In genomic region chr5:172641359-172642045, GRCh38 we compare ENCODE assay signal across 7 cellular contexts. TPM values are rescaled to one million over a fixed set of nuclear protein-coding genes. Genes with fewer than 3 reads are reported as not detected.
A peak's percentile ranks its signal among the peaks of the same experiment; 100 is the strongest.
DNase-seq lines count a peak whose midpoint lies in the region; ATAC-seq and TF ChIP-seq lines count a peak whose summit lies in the region.

No MANE protein-coding gene starts in this region.

- ATAC-seq in GM21360 (IDR thresholded peaks at IDR 0.05; ENCODE audit: unreplicated experiment) (peak; percentile 35), HG02973 (IDR thresholded peaks at IDR 0.05; ENCODE audit: unreplicated experiment) (no peak)

- H3K79me2 ChIP-seq in Loucy (ENCODE audit: insufficient read depth, low read length), result peaks cover 42% of the 10 kb centered on the region

- H3K9me3 ChIP-seq in Loucy (ENCODE audit: insufficient read depth, low read depth, low read length) (no peaks in the 10 kb centered on the region), mucosa of stomach (ENCODE audit: control insufficient read depth, low read length) (no peaks in the 10 kb centered on the region)

- H3K27me3 ChIP-seq in Loucy (ENCODE audit: insufficient read depth, low read length, poor library complexity, severe bottlenecking) (no peaks in the 10 kb centered on the region), dorsolateral prefrontal cortex (peaks cover 0 to 5% (median 0%) of the 10 kb centered on the region in 45 donors), mucosa of stomach (ENCODE audit: control insufficient read depth, insufficient read depth, low read length) (no peaks in the 10 kb centered on the region)

- intact Hi-C loops in dorsolateral prefrontal cortex (cut with DNase I), result loop anchor here (2.0 to 10.0 kb wide), 4 partner anchors 17 to 164 kb away; no protein-coding TSS in a partner anchor

- H3K9ac ChIP-seq in Loucy (ENCODE audit: low read depth, low read length, poor library complexity, severe bottlenecking) (peak overlapping the region; percentile 91), mucosa of stomach (ENCODE audit: low read length) (peak overlapping the region; percentile 62)

- no peaks in the 10 kb centered on the region for H3K36me3 ChIP-seq in Loucy (ENCODE audit: insufficient read depth, low read length)
- no peaks in the 10 kb centered on the region for H3K36me3 ChIP-seq in mucosa of stomach (ENCODE audit: control insufficient read depth, insufficient read depth, low read length)

- peak overlapping the region; percentile 77 for H3K4me2 ChIP-seq in Loucy (ENCODE audit: low read depth, low read length, poor library complexity, severe bottlenecking)

- H3K9me2 ChIP-seq in Loucy (replicated peaks; ENCODE audit: low read depth, low read length), result no peaks in the 10 kb centered on the region

- H3F3A ChIP-seq in Loucy (ENCODE audit: low read depth), result no peaks in the 10 kb centered on the region

- H4K20me1 ChIP-seq in Loucy (ENCODE audit: insufficient read depth, low read length, poor library complexity, severe bottlenecking), result no peaks in the 10 kb centered on the region

- H3K27ac ChIP-seq in dorsolateral prefrontal cortex, result peak overlapping the region; percentile 41 to 98 (median 90)

- H3K4me1 ChIP-seq in Loucy (ENCODE audit: insufficient read depth, low read length, poor library complexity, severe bottlenecking) (peaks cover 56% of the 10 kb centered on the region), mucosa of stomach (ENCODE audit: control insufficient read depth, insufficient read depth, low read length) (peaks cover 21% of the 10 kb centered on the region)

- H3K4me3 ChIP-seq in Loucy (ENCODE audit: low read length, poor library complexity, severe bottlenecking) (peak overlapping the region; percentile 79), dorsolateral prefrontal cortex (peak overlapping the region; percentile 52 to 94 (median 78)), mucosa of stomach (ENCODE audit: low read length) (peak overlapping the region; percentile 47)

- DNase-seq in dorsolateral prefrontal cortex, result peak in 5 of 10 donors; percentile 19 to 52 (median 32)
- DNase-seq in NCI-H2107 treated with DMSO at 0.1 percent for 48 hours (lab: John Stamatoyannopoulos, UW; ENCODE audit: unreplicated experiment), result no peak
- DNase-seq in GDM1 (lab: John Stamatoyannopoulos, UW), result no peak

- peak overlapping the region; percentile 80; the same call in 1 of the 2 replicates for H2AFZ ChIP-seq in Loucy (ENCODE audit: low read length)

- TF ChIP-seq CTCF in Loucy (conservative IDR thresholded peaks at IDR 0.05; ENCODE audit: low read length) (peak; percentile 41; the same call in 1 of the 2 replicates), dorsolateral prefrontal cortex (IDR thresholded peaks at IDR 0.05 in 54 of 56, conservative IDR thresholded peaks at IDR 0.05 in 2 of 56; ENCODE audit: low read depth in 1 of 56, partially characterized antibody in 56 of 56) (peak in 50 of 56 donors; percentile 12 to 63 (median 37))

RNA-seq across cellular contexts. Expression of gene NEURL1B, which starts 0.4 kb away (rescaled TPM):
- 10 to 100 TPM in 115 of 120 experiments, 1 to 10 TPM in 5; 8.3 to 21.9 (median 13.9) TPM for total RNA-seq in dorsolateral prefrontal cortex
